20 cellular contexts compared by ENCODE assay signal in genomic region chr12:69949324-69949723, GRCh38.
DNase-seq lines count a peak whose midpoint lies in the region; ATAC-seq and TF ChIP-seq lines count a peak whose summit lies in the region.
"Had no signal": no experiment of that assay in that cellular context is flagged by ENCODE, and none has a peak within 500 bp of the region (broad histone marks: within the 10 kb centered on the region; RNA-seq: fewer than 3 reads in every experiment).

No MANE protein-coding gene starts in this region.

- no CpG with 5 or more reads among the region's 5 CpGs for WGBS in neuronal stem cell (ENCODE audit: extremely low coverage in 2 of 2, insufficient read length in 2 of 2, insufficient replicate concordance in 1 of 2), 2 donors

- no peak overlapping the region for H2AFZ ChIP-seq in GM23338
- H2AFZ ChIP-seq in neuronal stem cell (ENCODE audit: low read length), result no peak overlapping the region

- 0 out of 2 replicates have a peak, but pooled peaks cover 10% of the 10 kb centered on the region for H3K9me2 ChIP-seq in GM23338 (ENCODE audit: insufficient read depth)

- no peak overlapping the region for H4K91ac ChIP-seq in neuronal stem cell (ENCODE audit: low read depth, low read length, poor library complexity)

- H3K27ac ChIP-seq in GM23338 (ENCODE audit: low read depth), result no peak overlapping the region
- no peak overlapping the region for H3K27ac ChIP-seq in left ventricle myocardium inferior (replicated peaks)
- H3K27ac ChIP-seq in neuronal stem cell (replicated peaks; ENCODE audit: low read length), result no peak overlapping the region
- H3K27ac ChIP-seq: 22Rv1, BLaER1, C4-2B had no signal

- no peak overlapping the region for H3K9ac ChIP-seq in neuronal stem cell (ENCODE audit: low read depth, low read length, poor library complexity)
- H3K9ac ChIP-seq: BLaER1 had no signal

- H3K14ac ChIP-seq in neuronal stem cell (ENCODE audit: low read length), result no peak overlapping the region

- H3K4me2 ChIP-seq in GM23338 (no peak overlapping the region), neuronal stem cell (ENCODE audit: insufficient read depth, low read length, poor library complexity, severe bottlenecking) (no peak overlapping the region)
- H3K4me2 ChIP-seq: BLaER1 had no signal

- H3K4me1 ChIP-seq in GM23338 (ENCODE audit: insufficient read depth) (peaks cover 40% of the 10 kb centered on the region), left ventricle myocardium inferior (no peaks in the 10 kb centered on the region), neuronal stem cell (ENCODE audit: control insufficient read depth in 2 of 2, insufficient read depth in 1 of 2, low read depth in 1 of 2, low read length in 2 of 2) (peaks cover 0 to 5% of the 10 kb centered on the region in 2 donors)
- H3K4me1 ChIP-seq: BLaER1, Caco-2, HAP-1 had no signal

- no peak overlapping the region for H3K23ac ChIP-seq in neuronal stem cell (ENCODE audit: low read depth, low read length, poor library complexity)

- H3K27me3 ChIP-seq in GM23338 (ENCODE audit: insufficient read depth) (no peaks in the 10 kb centered on the region), left ventricle myocardium inferior (ENCODE audit: low read depth) (no peaks in the 10 kb centered on the region), neuronal stem cell (ENCODE audit: control insufficient read depth in 3 of 3, insufficient read depth in 3 of 3, low read depth in 1 of 3, low read length in 3 of 3) (no peaks in the 10 kb centered on the region), MG63 (no peaks in the 10 kb centered on the region)
- H3K27me3 ChIP-seq: BLaER1 had no signal

- peak; percentile 42 for ATAC-seq in Right ventricle myocardium inferior
- ATAC-seq in GM23338, result peak; percentile 59
- ATAC-seq in HG03108 (IDR thresholded peaks at IDR 0.05; ENCODE audit: unreplicated experiment), result no peak
- ATAC-seq: CD8-positive, alpha-beta T cell had no signal

- no peaks in the 10 kb centered on the region for H3K79me1 ChIP-seq in neuronal stem cell (ENCODE audit: low read depth, low read length)

- H3K36me3 ChIP-seq in GM23338 (ENCODE audit: insufficient read depth) (no peaks in the 10 kb centered on the region), left ventricle myocardium inferior (no peaks in the 10 kb centered on the region), neuronal stem cell (replicated peaks in 1 of 2; ENCODE audit: control insufficient read depth in 2 of 2, insufficient read depth in 2 of 2, low read length in 2 of 2) (no peaks in the 10 kb centered on the region), MG63 (no peaks in the 10 kb centered on the region)
- H3K36me3 ChIP-seq: BLaER1, HAP-1 had no signal

- no peak overlapping the region for H3K4me3 Mint-ChIP-seq in GM23338
- H3K4me3 Mint-ChIP-seq: B cell; CD4-positive, CD25-positive, alpha-beta regulatory T cell; CD8-positive, alpha-beta T cell; HFFc6 had no signal

- DNase-seq in Right ventricle myocardium inferior (ENCODE audit: missing footprints), result no peak
- no peak for DNase-seq in cardiac septum (ENCODE audit: low spot score)
- peak; percentile 9 for DNase-seq in GM23338 (ENCODE audit: low spot score)
- peak; percentile 19 for DNase-seq in left ventricle myocardium inferior
- DNase-seq in neuronal stem cell (ENCODE audit: low spot score), result no peak
- DNase-seq in GM19240 (ENCODE audit: insufficient read length, low spot score), result no peak
- DNase-seq in MG63, result no peak
- DNase-seq: Caco-2; CD4-positive, CD25-positive, alpha-beta regulatory T cell; CD8-positive, alpha-beta T cell; DMS153; DND-41; GOT3; HFFc6 had no signal

- H3K79me2 ChIP-seq in GM23338 (replicated peaks; ENCODE audit: insufficient read depth), result no peaks in the 10 kb centered on the region

- no peak overlapping the region for H4K8ac ChIP-seq in neuronal stem cell (ENCODE audit: low read depth, low read length)

- peaks cover 51% of the 10 kb centered on the region for H3K4me1 Mint-ChIP-seq in GM23338
- H3K4me1 Mint-ChIP-seq: B cell; CD4-positive, CD25-positive, alpha-beta regulatory T cell had no signal

- H3K4me3 ChIP-seq in GM23338 (no peak overlapping the region), left ventricle myocardium inferior (no peak overlapping the region), neuronal stem cell (ENCODE audit: low read length in 2 of 2) (no peak overlapping the region), MG63 (no peak overlapping the region)
- H3K4me3 ChIP-seq: BLaER1, HAP-1 had no signal

- no peak overlapping the region for H3K27ac Mint-ChIP-seq in GM23338
- H3K27ac Mint-ChIP-seq: B cell; CD4-positive, CD25-positive, alpha-beta regulatory T cell; CD8-positive, alpha-beta T cell; HFFc6 had no signal

- TF ChIP-seq CTCF in GM23338 (conservative IDR thresholded peaks at IDR 0.05; ENCODE audit: low read depth in 2 of 2) (no peak), left ventricle myocardium inferior (IDR thresholded peaks at IDR 0.05; ENCODE audit: borderline replicate concordance) (no peak)

- no peak overlapping the region for H2BK12ac ChIP-seq in neuronal stem cell (ENCODE audit: low read length)

- no peak overlapping the region for H3K4ac ChIP-seq in neuronal stem cell (ENCODE audit: low read length)

- H3K18ac ChIP-seq in neuronal stem cell (ENCODE audit: low read length), result peak overlapping the region; percentile 60

- peaks cover 2% of the 10 kb centered on the region for H3K27me3 Mint-ChIP-seq in GM23338 (ENCODE audit: insufficient read depth, low read depth, poor library complexity)
- H3K27me3 Mint-ChIP-seq: B cell had no signal

- H4K20me1 ChIP-seq in GM23338 (replicated peaks; ENCODE audit: insufficient read depth), result no peaks in the 10 kb centered on the region
- H4K20me1 ChIP-seq: BLaER1 had no signal

- H3K9me3 Mint-ChIP-seq in GM23338, result peaks cover 3% of the 10 kb centered on the region; the same call in 2 of the 3 replicates
- H3K9me3 Mint-ChIP-seq: HFFc6 had no signal

- intact Hi-C loops in Right ventricle myocardium inferior (cut with DNase I), result no loop called here
- intact Hi-C loops in cardiac septum (cut with DNase I), result no loop called here
- intact Hi-C loops in left ventricle myocardium inferior (cut with micrococcal nuclease), result no loop called here

- no peak overlapping the region for H2BK5ac ChIP-seq in neuronal stem cell (ENCODE audit: low read length)

- H3K36me3 Mint-ChIP-seq in GM23338 (ENCODE audit: low read depth), result peaks cover 12% of the 10 kb centered on the region; the same call in 2 of the 3 replicates
- H3K36me3 Mint-ChIP-seq: CD4-positive, CD25-positive, alpha-beta regulatory T cell; CD8-positive, alpha-beta T cell had no signal

- no peak overlapping the region for H2BK120ac ChIP-seq in neuronal stem cell (ENCODE audit: low read depth, low read length)

- H2AK5ac ChIP-seq in neuronal stem cell (ENCODE audit: low read depth, low read length), result no peak overlapping the region

- H3K9me3 ChIP-seq in left ventricle myocardium inferior (replicated peaks), result peaks cover 4% of the 10 kb centered on the region
- peaks cover 2 to 3% of the 10 kb centered on the region in 2 donors for H3K9me3 ChIP-seq in neuronal stem cell (replicated peaks in 1 of 2; ENCODE audit: control insufficient read depth in 2 of 2, insufficient read depth in 1 of 2, low read depth in 1 of 2, low read length in 2 of 2)
- H3K9me3 ChIP-seq in MG63, result no peaks in the 10 kb centered on the region
- H3K9me3 ChIP-seq: BLaER1, Caco-2, HAP-1 had no signal

- no peaks in the 10 kb centered on the region for H3F3A ChIP-seq in GM23338 (replicated peaks; ENCODE audit: low read depth)

- no peak overlapping the region for H2BK15ac ChIP-seq in neuronal stem cell (ENCODE audit: low read length)

TF ChIP-seq in GM23338, 12 proteins besides CTCF, POLR2A, EP300 and RAD21:
- TF ChIP-seq CREB1 (CRISPR knock-in tag; IDR thresholded peaks at IDR 0.05; ENCODE audit: low read depth), result no peak
- TF ChIP-seq, protein P1, sequence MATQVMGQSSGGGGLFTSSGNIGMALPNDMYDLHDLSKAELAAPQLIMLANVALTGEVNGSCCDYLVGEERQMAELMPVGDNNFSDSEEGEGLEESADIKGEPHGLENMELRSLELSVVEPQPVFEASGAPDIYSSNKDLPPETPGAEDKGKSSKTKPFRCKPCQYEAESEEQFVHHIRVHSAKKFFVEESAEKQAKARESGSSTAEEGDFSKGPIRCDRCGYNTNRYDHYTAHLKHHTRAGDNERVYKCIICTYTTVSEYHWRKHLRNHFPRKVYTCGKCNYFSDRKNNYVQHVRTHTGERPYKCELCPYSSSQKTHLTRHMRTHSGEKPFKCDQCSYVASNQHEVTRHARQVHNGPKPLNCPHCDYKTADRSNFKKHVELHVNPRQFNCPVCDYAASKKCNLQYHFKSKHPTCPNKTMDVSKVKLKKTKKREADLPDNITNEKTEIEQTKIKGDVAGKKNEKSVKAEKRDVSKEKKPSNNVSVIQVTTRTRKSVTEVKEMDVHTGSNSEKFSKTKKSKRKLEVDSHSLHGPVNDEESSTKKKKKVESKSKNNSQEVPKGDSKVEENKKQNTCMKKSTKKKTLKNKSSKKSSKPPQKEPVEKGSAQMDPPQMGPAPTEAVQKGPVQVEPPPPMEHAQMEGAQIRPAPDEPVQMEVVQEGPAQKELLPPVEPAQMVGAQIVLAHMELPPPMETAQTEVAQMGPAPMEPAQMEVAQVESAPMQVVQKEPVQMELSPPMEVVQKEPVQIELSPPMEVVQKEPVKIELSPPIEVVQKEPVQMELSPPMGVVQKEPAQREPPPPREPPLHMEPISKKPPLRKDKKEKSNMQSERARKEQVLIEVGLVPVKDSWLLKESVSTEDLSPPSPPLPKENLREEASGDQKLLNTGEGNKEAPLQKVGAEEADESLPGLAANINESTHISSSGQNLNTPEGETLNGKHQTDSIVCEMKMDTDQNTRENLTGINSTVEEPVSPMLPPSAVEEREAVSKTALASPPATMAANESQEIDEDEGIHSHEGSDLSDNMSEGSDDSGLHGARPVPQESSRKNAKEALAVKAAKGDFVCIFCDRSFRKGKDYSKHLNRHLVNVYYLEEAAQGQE (IDR thresholded peaks at IDR 0.05; ENCODE audit: unreplicated experiment), result no peak

Comparison
In these comparisons a context has a peak if more than half of its experiments do, and no peak if none do; other contexts are left out.
1. DNase-seq: peak in GM23338 (single experiment) and left ventricle myocardium inferior (single experiment); none in Right ventricle myocardium inferior (single experiment), cardiac septum (single experiment), neuronal stem cell (single experiment), GM19240 (single experiment) and MG63 (single experiment).